ENCODE assay signal across 8 cellular contexts in the genomic region with DNA sequence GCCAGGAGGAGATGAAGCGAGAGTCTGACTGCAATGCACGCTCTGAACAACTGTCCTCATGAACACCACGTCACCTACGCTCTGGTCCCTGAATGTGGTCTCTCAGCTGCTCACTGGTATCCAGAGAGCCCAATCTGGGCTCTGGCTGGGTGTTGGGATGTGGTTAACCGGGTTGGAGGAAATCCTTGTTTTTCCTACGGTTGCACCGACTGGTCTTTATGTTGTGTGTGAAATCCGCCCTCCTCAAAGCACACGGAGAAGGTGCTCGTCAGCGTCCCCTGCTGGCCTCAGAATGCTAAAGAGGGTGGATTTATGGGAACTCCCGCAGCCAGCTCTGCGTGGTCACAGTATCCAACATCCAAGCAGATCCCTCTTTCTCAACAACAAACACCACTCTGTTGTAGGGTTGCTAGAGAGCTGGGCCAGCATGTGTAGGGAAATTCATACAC. TPM values are rescaled to one million over a fixed set of nuclear protein-coding genes. Genes with fewer than 3 reads are reported as not detected.
DNase-seq lines count a peak whose midpoint lies in the region; ATAC-seq, FAIRE-seq and TF ChIP-seq lines count a peak whose summit lies in the region.

No MANE protein-coding gene starts in this region.

- H3K23ac ChIP-seq in mesendoderm (ENCODE audit: low read length), result no peak overlapping the region

- no peak overlapping the region for H3K9ac ChIP-seq in mesendoderm (ENCODE audit: low read length)

- H3K4me1 ChIP-seq in adrenal gland (replicated peaks in 1 of 2) (no peaks in the 10 kb centered on the region), mesendoderm (ENCODE audit: control insufficient read depth, low read depth, low read length) (no peaks in the 10 kb centered on the region), sigmoid colon (no peaks in the 10 kb centered on the region)

- no peak overlapping the region for H3K4ac ChIP-seq in mesendoderm (ENCODE audit: low read depth, low read length)

- no peaks in the 10 kb centered on the region for H3K9me3 ChIP-seq in adrenal gland (replicated peaks in 1 of 3)
- H3K9me3 ChIP-seq in sigmoid colon, result no peaks in the 10 kb centered on the region

- no peak overlapping the region for H3K18ac ChIP-seq in mesendoderm (ENCODE audit: low read length)

- FAIRE-seq in GM12891 (lab: Jason Lieb, UNC), result peak; percentile 55

- TF ChIP-seq POLR2A in GM12891 (IDR thresholded peaks at IDR 0.05; ENCODE audit: low read depth, low read length) (no peak), adrenal gland (IDR thresholded peaks at IDR 0.05) (no peak), sigmoid colon (IDR thresholded peaks at IDR 0.05) (no peak)

- intact Hi-C loops in adrenal gland (cut with DNase I), result loop anchor here in 1 of 2 donors (10.0 kb wide), 1 partner anchor 123 kb away; no protein-coding TSS in a partner anchor
- intact Hi-C loops in sigmoid colon (cut with DNase I), result no loop called here

- H2BK15ac ChIP-seq in mesendoderm (replicated peaks; ENCODE audit: low read depth), result no peak overlapping the region

- TF ChIP-seq CTCF in 22Rv1 (IDR thresholded peaks at IDR 0.05), result peak; percentile 89
- TF ChIP-seq CTCF in adrenal gland (IDR thresholded peaks at IDR 0.05), result peak; percentile 24 to 68 (median 52)
- no peak for TF ChIP-seq CTCF in sigmoid colon (IDR thresholded peaks at IDR 0.05)

- H4K5ac ChIP-seq in mesendoderm (ENCODE audit: low read length), result no peak overlapping the region

- H3K27ac ChIP-seq in 22Rv1 (no peak overlapping the region), adrenal gland (no peak overlapping the region), mesendoderm (ENCODE audit: low read depth, low read length) (no peak overlapping the region), sigmoid colon (no peak overlapping the region)

- H3K36me3 ChIP-seq in adrenal gland (replicated peaks in 1 of 2) (no peaks in the 10 kb centered on the region), mesendoderm (ENCODE audit: control insufficient read depth, insufficient read depth, low read length) (no peaks in the 10 kb centered on the region), sigmoid colon (no peaks in the 10 kb centered on the region)

- no peaks in the 10 kb centered on the region for H3K27me3 ChIP-seq in adrenal gland
- no peaks in the 10 kb centered on the region for H3K27me3 ChIP-seq in mesendoderm (ENCODE audit: insufficient read depth, low read length, poor library complexity)
- H3K27me3 ChIP-seq in sigmoid colon, result peaks cover 0 to 7% (median 0%) of the 10 kb centered on the region in 3 donors

- no peak overlapping the region for H3K4me2 ChIP-seq in mesendoderm (ENCODE audit: low read length)

- TF ChIP-seq EP300 in sigmoid colon (IDR thresholded peaks at IDR 0.05), result no peak

- peak overlapping the region; percentile 52 for H3K56ac ChIP-seq in mesendoderm (ENCODE audit: low read length)

- H2AK5ac ChIP-seq in mesendoderm (ENCODE audit: low read length), result no peak overlapping the region

- no peak for ATAC-seq in HG03175 (IDR thresholded peaks at IDR 0.05; ENCODE audit: unreplicated experiment)

- DNase-seq in GM12891 (ENCODE audit: insufficient read length, low spot score) (no peak), OCI-M1 (lab: John Stamatoyannopoulos, UW) (peak; percentile 31), adrenal gland (peak in 4 of 7 donors; percentile 26 to 56 (median 36)), mesendoderm (peak; percentile 80), cortex of kidney (lab: John Stamatoyannopoulos, UW) (no peak), sigmoid colon (no peak)

- no peak overlapping the region for H3K4me3 ChIP-seq in adrenal gland
- H3K4me3 ChIP-seq in mesendoderm (ENCODE audit: low read length), result no peak overlapping the region
- no peak overlapping the region for H3K4me3 ChIP-seq in sigmoid colon

- 57 to 72% (median 69%) methylated on average over 11 to 13 of the region's 13 CpGs for WGBS in adrenal gland, 4 donors
- WGBS in mesendoderm (ENCODE audit: extremely low coverage, insufficient coverage, low lambda C conversion rate), result no CpG with 5 or more reads among the region's 13 CpGs
- 55 to 65% methylated on average over 13 of the region's 13 CpGs for WGBS in sigmoid colon, 2 donors

- no peak overlapping the region for H2BK120ac ChIP-seq in mesendoderm (ENCODE audit: low read depth, low read length)

- H3K79me2 ChIP-seq in mesendoderm (ENCODE audit: control insufficient read depth, insufficient read depth, low read length), result no peaks in the 10 kb centered on the region

- no peak overlapping the region for H4K8ac ChIP-seq in mesendoderm (ENCODE audit: low read depth, low read length)

- no peaks in the 10 kb centered on the region for H3K79me1 ChIP-seq in mesendoderm (ENCODE audit: low read length)

- H2BK5ac ChIP-seq in mesendoderm (ENCODE audit: low read length), result no peak overlapping the region

TF ChIP-seq in GM12891, 5 proteins besides CTCF, POLR2A, EP300 and RAD21:
- TF ChIP-seq SPI1 (IDR thresholded peaks at IDR 0.05; ENCODE audit: low read depth, low read length) (no peak), POU2F2 (IDR thresholded peaks at IDR 0.05; ENCODE audit: low read depth, low read length) (no peak), TAF1 (IDR thresholded peaks at IDR 0.05; ENCODE audit: low read depth, low read length) (no peak), PAX5 (IDR thresholded peaks at IDR 0.05; ENCODE audit: insufficient read depth, low read length, severe bottlenecking) (no peak), POLR2AphosphoS5 (IDR thresholded peaks at IDR 0.05; ENCODE audit: low read depth, low read length) (no peak)

RNA-seq across cellular contexts. Expression of a gene that starts 51.8 kb away (rescaled TPM):
- 0.14 TPM for polyA plus RNA-seq in GM12891 (2012; ENCODE audit: low read depth, missing spikeins)
- total RNA-seq in adrenal gland, result 10 to 100 TPM; 24.4 to 59.4 (median 36.8) TPM
- 10 to 100 TPM; 11.3 to 30.3 (median 13.6) TPM for polyA plus RNA-seq in adrenal gland
- 7.8 TPM for polyA plus RNA-seq in mesendoderm (2013, experiment 1 of 2)
- polyA plus RNA-seq in mesendoderm (2013, experiment 2 of 2), result 7.2 TPM
- 1 to 10 TPM; 2.5 to 9.9 (median 8.1) TPM for total RNA-seq in sigmoid colon
- 1 to 10 TPM; 2.3 to 5.8 (median 3.6) TPM for polyA plus RNA-seq in sigmoid colon

Comparison
In these comparisons a context has a peak if more than half of its experiments do, and no peak if none do; other contexts are left out.
1. CTCF ChIP-seq: peak in 22Rv1 (single experiment) and adrenal gland (6 of 6); none in sigmoid colon (0 of 4).
2. DNase-seq: peak in OCI-M1 (single experiment), adrenal gland (4 of 7) and mesendoderm (single experiment); none in GM12891 (single experiment), cortex of kidney (single experiment) and sigmoid colon (single experiment).